In genomic region chr20:3167738-3168078, GRCh38 we compare ENCODE assay signal across 14 cellular contexts. TPM values are rescaled to one million over a fixed set of nuclear protein-coding genes. Genes with fewer than 3 reads are reported as not detected.
A peak's percentile ranks its signal among the peaks of the same experiment; 100 is the strongest.
DNase-seq lines count a peak whose midpoint lies in the region; ATAC-seq and TF ChIP-seq lines count a peak whose summit lies in the region.
"Had no signal": no experiment of that assay in that cellular context is flagged by ENCODE, and none has a peak within 500 bp of the region (broad histone marks: within the 10 kb centered on the region; RNA-seq: fewer than 3 reads in every experiment).

No MANE protein-coding gene starts in this region.

- H3K27ac Mint-ChIP-seq in WTC11 (no peak overlapping the region), progenitor cell of endocrine pancreas (no peak overlapping the region)
- H3K27ac Mint-ChIP-seq: activated naive CD8-positive, alpha-beta T cell; T-helper 2 cell treated with Interferon-gamma antibody and Interleukin-4, amounts not matched to agents 5 μg/mL and 100 μg/mL, for 36 hours had no signal

- H3K4me3 Mint-ChIP-seq in WTC11: peak overlapping the region; percentile 61
- peak overlapping the region; percentile 52 for H3K4me3 Mint-ChIP-seq in progenitor cell of endocrine pancreas (ENCODE audit: low read depth)
- H3K4me3 Mint-ChIP-seq: T-helper 2 cell treated with Interferon-gamma antibody and Interleukin-4, amounts not matched to agents 5 μg/mL and 100 μg/mL, for 36 hours had no signal

- H3K9me3 Mint-ChIP-seq in WTC11 (no peaks in the 10 kb centered on the region), progenitor cell of endocrine pancreas (ENCODE audit: low read depth) (no peaks in the 10 kb centered on the region)
- H3K9me3 Mint-ChIP-seq: T-helper 2 cell treated with Interferon-gamma antibody and Interleukin-4, amounts not matched to agents 5 μg/mL and 100 μg/mL, for 36 hours had no signal

- H3K27me3 Mint-ChIP-seq in WTC11 (ENCODE audit: low read depth): peaks cover 7% of the 10 kb centered on the region; the same call in 1 of the 2 replicates
- H3K27me3 Mint-ChIP-seq in progenitor cell of endocrine pancreas: no peaks in the 10 kb centered on the region

- H3K36me3 Mint-ChIP-seq in WTC11 (peaks cover 2% of the 10 kb centered on the region), progenitor cell of endocrine pancreas (ENCODE audit: insufficient read depth) (peaks cover 6% of the 10 kb centered on the region)
- H3K36me3 Mint-ChIP-seq: activated naive CD8-positive, alpha-beta T cell had no signal

- POLR2A ChIA-PET in WTC11 (lab: Charles Lee): interaction anchor here (0.8 to 1.1 kb wide), 2 partner anchors 8 kb away, joined by 5 read pairs; no protein-coding TSS in a partner anchor

- CTCF ChIA-PET in WTC11 (lab: Charles Lee): interaction anchor here (0.6 to 2.5 kb wide), 4 partner anchors 9 to 208 kb away, joined by 3 to 9 read pairs (median 4); partner anchors contain the start of genes FASTKD5 and UBOX5

- no peak for TF ChIP-seq CTCF in GM13977 (IDR thresholded peaks at IDR 0.05; ENCODE audit: extremely low read depth, insufficient read depth, missing control alignments)
- TF ChIP-seq CTCF in WTC11 (IDR thresholded peaks at IDR 0.05): no peak
- TF ChIP-seq CTCF in progenitor cell of endocrine pancreas (IDR thresholded peaks at IDR 0.05; ENCODE audit: unreplicated experiment): no peak

- ATAC-seq in WTC11 (peak; percentile 6; the same call in 1 of the 2 replicates), HG03097 (IDR thresholded peaks at IDR 0.05; ENCODE audit: low FRiP score, unreplicated experiment) (no peak)

- H3K9me3 ChIP-seq in iPS-18c (ENCODE audit: control insufficient read depth, insufficient read depth, low read length): no peaks in the 10 kb centered on the region
- H3K9me3 ChIP-seq: psoas muscle had no signal

- peaks cover 36% of the 10 kb centered on the region for H3K4me1 Mint-ChIP-seq in WTC11
- H3K4me1 Mint-ChIP-seq in progenitor cell of endocrine pancreas (ENCODE audit: low read depth): peaks cover 34% of the 10 kb centered on the region

- DNase-seq in GM13977 (ENCODE audit: low spot score): peak; percentile 22
- DNase-seq in WTC11 (ENCODE audit: low spot score): no peak
- no peak for DNase-seq in progenitor cell of endocrine pancreas (ENCODE audit: low spot score, unreplicated experiment)
- no peak for DNase-seq in hypothalamus (lab: John Stamatoyannopoulos, UW)
- no peak for DNase-seq in SW480 (ENCODE audit: low spot score)
- no peak for DNase-seq in NCI-H187 (lab: John Stamatoyannopoulos, UW)
- DNase-seq: activated CD4-positive, alpha-beta T cell treated with anti-CD3 and anti-CD28 coated beads for 4 hours; kidney glomerular epithelial cell; NCI-H446; psoas muscle had no signal

- in situ Hi-C loops in GM13977 (cut with MboI; ENCODE audit: low pct_unique_long_range_greater_than_20kb, low sequenced_read_pairs, unreplicated experiment): no loop called here

- peak overlapping the region; percentile 49 for H3K4me3 ChIP-seq in iPS-18c (ENCODE audit: insufficient read depth, low read depth, low read length)
- H3K4me3 ChIP-seq: psoas muscle had no signal

TF ChIP-seq in WTC11, 78 proteins besides CTCF, POLR2A, EP300 and RAD21:
- TF ChIP-seq RELA (CRISPR knock-in tag; IDR thresholded peaks at IDR 0.05; ENCODE audit: borderline replicate concordance) (no peak), USF2 (CRISPR knock-in tag; IDR thresholded peaks at IDR 0.05) (0 out of 2 replicates have a peak, but pooled peaks have one; percentile 27)

RNA-seq across cellular contexts. Expression of gene LZTS3, which starts 5.6 kb away (rescaled TPM):
- 32.6 to 39.4 TPM (median 38.7 TPM) in 3 replicates for total RNA-seq in WTC11 (2021)
- total RNA-seq in progenitor cell of endocrine pancreas: 47.8 and 48.7 TPM in 2 replicates

RNA-seq across cellular contexts. Expression of gene FASTKD5, which starts 8.0 kb away (rescaled TPM):
- total RNA-seq in WTC11 (2021): 19.7 to 22.1 TPM (median 20.2 TPM) in 3 replicates
- total RNA-seq in progenitor cell of endocrine pancreas: 14.2 and 16.1 TPM in 2 replicates

RNA-seq across cellular contexts. Expression of gene UBOX5, which starts 8.0 kb away (rescaled TPM):
- total RNA-seq in WTC11 (2021) (4.4 to 6.9 TPM (median 5.0 TPM) in 3 replicates), progenitor cell of endocrine pancreas (8.3 and 9.2 TPM in 2 replicates)

RNA-seq across cellular contexts. Expression of gene DDRGK1, which starts 36.8 kb away (rescaled TPM):
- 46.4 to 60.6 TPM (median 52.7 TPM) in 3 replicates for total RNA-seq in WTC11 (2021)
- total RNA-seq in progenitor cell of endocrine pancreas: 73.0 and 78.0 TPM in 2 replicates

RNA-seq across cellular contexts. Expression of gene ITPA, which starts 41.6 kb away (rescaled TPM):
- total RNA-seq in WTC11 (2021) (83.4 to 104 TPM (median 88.5 TPM) in 3 replicates), progenitor cell of endocrine pancreas (62.3 and 67.8 TPM in 2 replicates)
